18 cellular contexts compared by ENCODE assay signal in the genomic region with DNA sequence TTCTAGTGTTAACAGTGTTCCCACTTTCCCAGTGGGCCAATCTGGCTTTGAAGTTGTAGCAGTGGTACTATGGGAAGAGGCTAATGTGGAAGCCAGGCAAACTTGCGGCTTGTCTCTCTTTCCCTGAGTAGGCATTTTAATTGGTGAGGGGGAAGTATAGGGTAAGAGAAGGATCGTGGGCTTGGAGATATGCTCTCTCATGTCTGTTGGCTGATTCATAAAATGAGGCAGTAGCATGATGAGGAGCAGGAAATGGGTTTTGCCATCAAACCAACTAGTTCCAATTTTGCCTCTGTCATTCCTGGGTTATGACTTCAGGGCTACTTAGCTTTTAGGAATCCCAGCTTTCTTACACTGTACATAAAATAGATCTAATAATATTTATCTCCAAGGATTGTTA. TPM values are rescaled to one million over a fixed set of nuclear protein-coding genes. Genes with fewer than 3 reads are reported as not detected.
A peak's percentile ranks its signal among the peaks of the same experiment; 100 is the strongest.
DNase-seq lines count a peak whose midpoint lies in the region; ATAC-seq and TF ChIP-seq lines count a peak whose summit lies in the region.
"Had no signal": no experiment of that assay in that cellular context is flagged by ENCODE, and none has a peak within 500 bp of the region (broad histone marks: within the 10 kb centered on the region; RNA-seq: fewer than 3 reads in every experiment).

No MANE protein-coding gene starts in this region.

- DNase-seq in GM03348 (ENCODE audit: low spot score) (peak; percentile 73), fibroblast of peridontal ligament (ENCODE audit: extremely low read depth) (peak; percentile 90), NCI-H748 treated with DMSO at 0.1 percent for 48 hours (lab: John Stamatoyannopoulos, UW) (no peak)
- DNase-seq: activated CD4-positive, alpha-beta T cell treated with anti-CD3 and anti-CD28 coated beads, Interleukin-2, amount 10 ng/mL, durations not matched to agents 24 days and 14 days; activated naive CD4-positive, alpha-beta T cell; aorta; colonic mucosa; NCI-H2029; NCI-H510A treated with DMSO at 0.1 percent for 48 hours had no signal

- ATAC-seq in SK-N-SH treated with all-trans-retinoic acid at 6 μM for 48 hours (peak; percentile 91), HG03045 (IDR thresholded peaks at IDR 0.05; ENCODE audit: unreplicated experiment) (no peak), GM19467 (IDR thresholded peaks at IDR 0.05; ENCODE audit: unreplicated experiment) (no peak), GM18868 (IDR thresholded peaks at IDR 0.05; ENCODE audit: unreplicated experiment) (no peak)
- ATAC-seq: HepG2; natural killer cell treated with Interleukin-12 subunit alpha and Interleukin-12 subunit beta and Interleukin-15 and Interleukin-18, amount 100 ng/mL, for 72 hours had no signal

- no peaks in the 10 kb centered on the region for H3K27me3 ChIP-seq in skeletal muscle satellite cell (ENCODE audit: control insufficient read depth, insufficient read depth, low read length)
- H3K27me3 ChIP-seq: colonic mucosa had no signal

- H3K9me3 ChIP-seq in skeletal muscle satellite cell (replicated peaks; ENCODE audit: low read length): no peaks in the 10 kb centered on the region
- H3K9me3 ChIP-seq: colonic mucosa had no signal

- H3K36me3 ChIP-seq in skeletal muscle satellite cell (ENCODE audit: insufficient read depth, low read length): no peaks in the 10 kb centered on the region
- H3K36me3 ChIP-seq: colonic mucosa had no signal

- peak overlapping the region; percentile 55 for H3K4me2 ChIP-seq in skeletal muscle satellite cell (ENCODE audit: low read length)

- H3K4me1 ChIP-seq in skeletal muscle satellite cell (ENCODE audit: control insufficient read depth, insufficient read depth, low read length): peaks cover 20% of the 10 kb centered on the region
- H3K4me1 ChIP-seq: colonic mucosa had no signal

- peak overlapping the region; percentile 26 for H3K9ac ChIP-seq in skeletal muscle satellite cell (ENCODE audit: low read depth, low read length)

- H3K4me3 ChIP-seq in skeletal muscle satellite cell (ENCODE audit: low read length): no peak overlapping the region
- H3K4me3 ChIP-seq: colonic mucosa, SK-N-MC had no signal

TF ChIP-seq in SK-N-SH treated with all-trans-retinoic acid at 6 μM for 48 hours, 23 proteins besides CTCF, POLR2A, EP300 and RAD21:
- TF ChIP-seq CSDC2 (CRISPR knock-in tag; IDR thresholded peaks at IDR 0.05): no peak
- TF ChIP-seq ZNF8 (CRISPR knock-in tag; IDR thresholded peaks at IDR 0.05): no peak
- no peak for TF ChIP-seq SNAI2 (CRISPR knock-in tag; IDR thresholded peaks at IDR 0.05)
- TF ChIP-seq BACH2 (CRISPR knock-in tag; IDR thresholded peaks at IDR 0.05; ENCODE audit: borderline replicate concordance): no peak
- TF ChIP-seq, protein P1, sequence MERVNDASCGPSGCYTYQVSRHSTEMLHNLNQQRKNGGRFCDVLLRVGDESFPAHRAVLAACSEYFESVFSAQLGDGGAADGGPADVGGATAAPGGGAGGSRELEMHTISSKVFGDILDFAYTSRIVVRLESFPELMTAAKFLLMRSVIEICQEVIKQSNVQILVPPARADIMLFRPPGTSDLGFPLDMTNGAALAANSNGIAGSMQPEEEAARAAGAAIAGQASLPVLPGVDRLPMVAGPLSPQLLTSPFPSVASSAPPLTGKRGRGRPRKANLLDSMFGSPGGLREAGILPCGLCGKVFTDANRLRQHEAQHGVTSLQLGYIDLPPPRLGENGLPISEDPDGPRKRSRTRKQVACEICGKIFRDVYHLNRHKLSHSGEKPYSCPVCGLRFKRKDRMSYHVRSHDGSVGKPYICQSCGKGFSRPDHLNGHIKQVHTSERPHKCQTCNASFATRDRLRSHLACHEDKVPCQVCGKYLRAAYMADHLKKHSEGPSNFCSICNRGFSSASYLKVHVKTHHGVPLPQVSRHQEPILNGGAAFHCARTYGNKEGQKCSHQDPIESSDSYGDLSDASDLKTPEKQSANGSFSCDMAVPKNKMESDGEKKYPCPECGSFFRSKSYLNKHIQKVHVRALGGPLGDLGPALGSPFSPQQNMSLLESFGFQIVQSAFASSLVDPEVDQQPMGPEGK (CRISPR knock-in tag; IDR thresholded peaks at IDR 0.05; ENCODE audit: borderline replicate concordance): no peak
- TF ChIP-seq ISL1 (CRISPR knock-in tag; IDR thresholded peaks at IDR 0.05): no peak
- TF ChIP-seq, protein P2, sequence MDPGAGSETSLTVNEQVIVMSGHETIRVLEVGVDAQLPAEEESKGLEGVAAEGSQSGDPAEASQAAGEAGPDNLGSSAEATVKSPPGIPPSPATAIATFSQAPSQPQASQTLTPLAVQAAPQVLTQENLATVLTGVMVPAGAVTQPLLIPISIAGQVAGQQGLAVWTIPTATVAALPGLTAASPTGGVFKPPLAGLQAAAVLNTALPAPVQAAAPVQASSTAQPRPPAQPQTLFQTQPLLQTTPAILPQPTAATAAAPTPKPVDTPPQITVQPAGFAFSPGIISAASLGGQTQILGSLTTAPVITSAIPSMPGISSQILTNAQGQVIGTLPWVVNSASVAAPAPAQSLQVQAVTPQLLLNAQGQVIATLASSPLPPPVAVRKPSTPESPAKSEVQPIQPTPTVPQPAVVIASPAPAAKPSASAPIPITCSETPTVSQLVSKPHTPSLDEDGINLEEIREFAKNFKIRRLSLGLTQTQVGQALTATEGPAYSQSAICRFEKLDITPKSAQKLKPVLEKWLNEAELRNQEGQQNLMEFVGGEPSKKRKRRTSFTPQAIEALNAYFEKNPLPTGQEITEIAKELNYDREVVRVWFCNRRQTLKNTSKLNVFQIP (CRISPR knock-in tag; IDR thresholded peaks at IDR 0.05; ENCODE audit: borderline replicate concordance, low read depth): no peak
- TF ChIP-seq ZNF70 (CRISPR knock-in tag; IDR thresholded peaks at IDR 0.05): no peak
- no peak for TF ChIP-seq ZNF565 (CRISPR knock-in tag; conservative IDR thresholded peaks at IDR 0.05; ENCODE audit: low read depth)
- no peak for TF ChIP-seq PPARA (CRISPR knock-in tag; IDR thresholded peaks at IDR 0.05; ENCODE audit: borderline replicate concordance)
- TF ChIP-seq GLIS3 (CRISPR knock-in tag; IDR thresholded peaks at IDR 0.05): no peak
- TF ChIP-seq ARNTL (CRISPR knock-in tag; IDR thresholded peaks at IDR 0.05; ENCODE audit: borderline replicate concordance, low read depth): no peak
TF ChIP-seq in SK-N-SH treated with all-trans-retinoic acid at 6 μM for 48 hours: peak in this region for 0.

RNA-seq across cellular contexts. Expression of a gene that starts 12.1 kb away (rescaled TPM):
- total RNA-seq in skeletal muscle satellite cell (2012; rRNA removed): not detected in 2 replicates
- total RNA-seq: activated CD4-positive, alpha-beta T cell treated with anti-CD3 and anti-CD28 coated beads, Interleukin-2, amount 10 ng/mL, durations not matched to agents 24 days and 14 days; aorta; colonic mucosa; endothelial cell of umbilical vein; natural killer cell treated with Interleukin-12 subunit alpha and Interleukin-12 subunit beta and Interleukin-15 and Interleukin-18, amount 100 ng/mL, for 72 hours had no signal

RNA-seq across cellular contexts. Expression of a gene that starts 47.5 kb away (rescaled TPM):
- total RNA-seq in skeletal muscle satellite cell (2012; rRNA removed): not detected in 2 replicates
- total RNA-seq: activated CD4-positive, alpha-beta T cell treated with anti-CD3 and anti-CD28 coated beads, Interleukin-2, amount 10 ng/mL, durations not matched to agents 24 days and 14 days; aorta; endothelial cell of umbilical vein; natural killer cell treated with Interleukin-12 subunit alpha and Interleukin-12 subunit beta and Interleukin-15 and Interleukin-18, amount 100 ng/mL, for 72 hours had no signal
